11 cellular contexts compared by ENCODE assay signal in the genomic region with DNA sequence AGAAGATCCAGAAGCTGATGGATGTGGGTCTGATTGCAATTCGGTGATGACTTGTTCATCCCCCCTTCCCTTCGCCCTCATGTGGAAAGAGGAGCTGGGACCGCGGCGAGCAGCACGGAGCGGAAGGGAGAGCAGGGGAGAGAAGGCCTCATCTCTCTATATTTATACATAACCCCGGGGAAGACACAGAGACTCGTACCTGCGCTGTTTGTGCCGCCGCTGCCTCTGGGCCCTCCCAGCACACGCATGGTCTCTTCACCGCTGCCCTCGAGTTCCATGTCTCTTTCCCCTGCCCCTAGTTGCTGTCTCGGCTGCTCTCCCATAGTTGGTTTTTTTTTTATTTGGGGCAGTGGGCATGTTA. TPM values are rescaled to one million over a fixed set of nuclear protein-coding genes. Genes with fewer than 3 reads are reported as not detected.
DNase-seq lines count a peak whose midpoint lies in the region; ATAC-seq and TF ChIP-seq lines count a peak whose summit lies in the region.
"Had no signal": no experiment of that assay in that cellular context is flagged by ENCODE, and none has a peak within 500 bp of the region (broad histone marks: within the 10 kb centered on the region; RNA-seq: fewer than 3 reads in every experiment).

No MANE protein-coding gene starts in this region.

- H3K27ac ChIP-seq in parathyroid adenoma = peak overlapping the region; percentile 24
- no peak overlapping the region for H3K27ac ChIP-seq in caudate nucleus (ENCODE audit: low read depth, low read length)
- H3K27ac ChIP-seq: A549 had no signal

- no peaks in the 10 kb centered on the region for H3K27me3 ChIP-seq in NT2/D1 (ENCODE audit: insufficient read depth, insufficient read length)
- no peaks in the 10 kb centered on the region for H3K27me3 ChIP-seq in parathyroid adenoma (ENCODE audit: control insufficient read depth, insufficient read depth, low read length)
- H3K27me3 ChIP-seq: esophagus muscularis mucosa, tibial nerve had no signal

- ATAC-seq in central memory CD8-positive, alpha-beta T cell (replicated peaks; ENCODE audit: extremely low read depth, poor library complexity, severe bottlenecking) = no peak

- H2AFZ ChIP-seq in parathyroid adenoma = no peak overlapping the region

- peak overlapping the region; percentile 9 for H3K9ac ChIP-seq in NT2/D1 (ENCODE audit: insufficient read length, low read depth)
- no peak overlapping the region for H3K9ac ChIP-seq in parathyroid adenoma

- TF ChIP-seq CTCF in parathyroid adenoma (IDR thresholded peaks at IDR 0.05) = no peak

- no peak overlapping the region for H3K4me3 ChIP-seq in NT2/D1 (ENCODE audit: insufficient read length, low read depth)
- no peak overlapping the region for H3K4me3 ChIP-seq in parathyroid adenoma (ENCODE audit: low read depth, low read length)
- H3K4me3 ChIP-seq: A549, esophagus muscularis mucosa, tibial nerve had no signal

- H3K36me3 ChIP-seq in NT2/D1 (ENCODE audit: insufficient read depth, insufficient read length, low read length) = peaks cover 89% of the 10 kb centered on the region
- no peaks in the 10 kb centered on the region for H3K36me3 ChIP-seq in parathyroid adenoma (ENCODE audit: control insufficient read depth, insufficient read depth, low read length)

- H3K4me1 ChIP-seq in NT2/D1 (ENCODE audit: insufficient read depth, insufficient read length) = peaks cover 23% of the 10 kb centered on the region
- peaks cover 4% of the 10 kb centered on the region for H3K4me1 ChIP-seq in parathyroid adenoma

- DNase-seq in activated CD4-positive, alpha-beta T cell treated with anti-CD3 and anti-CD28 coated beads, Interleukin-2, amount 10 ng/mL, durations not matched to agents 24 days and 14 days = no peak
- DNase-seq in activated CD4-positive, alpha-beta T cell treated with anti-CD3 and anti-CD28 coated beads for 4 hours = no peak
- DNase-seq in NT2/D1 (ENCODE audit: low read depth, low spot score) = no peak
- no peak for DNase-seq in central memory CD8-positive, alpha-beta T cell (ENCODE audit: low spot score in 2 of 2)
- DNase-seq in NCI-H774 (lab: John Stamatoyannopoulos, UW) = no peak
- DNase-seq in caudate nucleus (lab: John Stamatoyannopoulos, UW) = no peak
- no peak for DNase-seq in T-helper 9 cell

- no peaks in the 10 kb centered on the region for H3K79me2 ChIP-seq in parathyroid adenoma

- H3K9me3 ChIP-seq in NT2/D1 (ENCODE audit: insufficient read depth, low read length) = no peaks in the 10 kb centered on the region
- H3K9me3 ChIP-seq in parathyroid adenoma (ENCODE audit: control insufficient read depth, low read length) = no peaks in the 10 kb centered on the region
- H3K9me3 ChIP-seq: A549, esophagus muscularis mucosa, tibial nerve had no signal

- H3K4me2 ChIP-seq in parathyroid adenoma (ENCODE audit: low read length) = no peak overlapping the region
- H3K4me2 ChIP-seq: A549 had no signal

- H3K27me3 Mint-ChIP-seq in activated CD4-positive, alpha-beta T cell treated with anti-CD3 and anti-CD28 coated beads, Interleukin-2, amount 10 ng/mL, durations not matched to agents 24 days and 14 days = no peaks in the 10 kb centered on the region
- no peaks in the 10 kb centered on the region for H3K27me3 Mint-ChIP-seq in central memory CD8-positive, alpha-beta T cell

- H3K36me3 Mint-ChIP-seq in activated CD4-positive, alpha-beta T cell treated with anti-CD3 and anti-CD28 coated beads, Interleukin-2, amount 10 ng/mL, durations not matched to agents 24 days and 14 days (ENCODE audit: low read depth) = peaks cover 77% of the 10 kb centered on the region
- peaks cover 54% of the 10 kb centered on the region for H3K36me3 Mint-ChIP-seq in central memory CD8-positive, alpha-beta T cell (ENCODE audit: insufficient read depth)

- peak overlapping the region; percentile 38 for H3K27ac Mint-ChIP-seq in activated CD4-positive, alpha-beta T cell treated with anti-CD3 and anti-CD28 coated beads, Interleukin-2, amount 10 ng/mL, durations not matched to agents 24 days and 14 days
- H3K27ac Mint-ChIP-seq in central memory CD8-positive, alpha-beta T cell (ENCODE audit: low read depth) = peak overlapping the region; percentile 62

- H3K9me3 Mint-ChIP-seq in activated CD4-positive, alpha-beta T cell treated with anti-CD3 and anti-CD28 coated beads, Interleukin-2, amount 10 ng/mL, durations not matched to agents 24 days and 14 days = no peaks in the 10 kb centered on the region
- no peaks in the 10 kb centered on the region for H3K9me3 Mint-ChIP-seq in central memory CD8-positive, alpha-beta T cell

- intact Hi-C loops in activated CD4-positive, alpha-beta T cell treated with anti-CD3 and anti-CD28 coated beads, Interleukin-2, amount 10 ng/mL, durations not matched to agents 24 days and 14 days (cut with micrococcal nuclease) = loop anchor here (1.0 kb wide), 1 partner anchor 97 kb away; no protein-coding TSS in a partner anchor

- H3K4me1 Mint-ChIP-seq in activated CD4-positive, alpha-beta T cell treated with anti-CD3 and anti-CD28 coated beads, Interleukin-2, amount 10 ng/mL, durations not matched to agents 24 days and 14 days = peaks cover 31% of the 10 kb centered on the region
- H3K4me1 Mint-ChIP-seq in central memory CD8-positive, alpha-beta T cell = peaks cover 31% of the 10 kb centered on the region

- no peak overlapping the region for H3K4me3 Mint-ChIP-seq in activated CD4-positive, alpha-beta T cell treated with anti-CD3 and anti-CD28 coated beads, Interleukin-2, amount 10 ng/mL, durations not matched to agents 24 days and 14 days
- H3K4me3 Mint-ChIP-seq in central memory CD8-positive, alpha-beta T cell = no peak overlapping the region

RNA-seq across cellular contexts. Expression of gene FERMT3, which starts 2.5 kb away (rescaled TPM):
- total RNA-seq in activated CD4-positive, alpha-beta T cell treated with anti-CD3 and anti-CD28 coated beads, Interleukin-2, amount 10 ng/mL, durations not matched to agents 24 days and 14 days = 200 and 213 TPM in 2 replicates

RNA-seq across cellular contexts. Expression of gene STIP1, which starts 18.1 kb away (rescaled TPM):
- 521 and 535 TPM in 2 replicates for total RNA-seq in activated CD4-positive, alpha-beta T cell treated with anti-CD3 and anti-CD28 coated beads, Interleukin-2, amount 10 ng/mL, durations not matched to agents 24 days and 14 days

RNA-seq across cellular contexts. Expression of gene TRPT1, which starts 21.9 kb away (rescaled TPM):
- 29.8 and 31.7 TPM in 2 replicates for total RNA-seq in activated CD4-positive, alpha-beta T cell treated with anti-CD3 and anti-CD28 coated beads, Interleukin-2, amount 10 ng/mL, durations not matched to agents 24 days and 14 days

RNA-seq across cellular contexts. Expression of gene NUDT22, which starts 22.0 kb away (rescaled TPM):
- total RNA-seq in activated CD4-positive, alpha-beta T cell treated with anti-CD3 and anti-CD28 coated beads, Interleukin-2, amount 10 ng/mL, durations not matched to agents 24 days and 14 days = 66.1 and 72.6 TPM in 2 replicates

RNA-seq across cellular contexts. Expression of gene DNAJC4, which starts 26.3 kb away (rescaled TPM):
- 19.9 and 20.0 TPM in 2 replicates for total RNA-seq in activated CD4-positive, alpha-beta T cell treated with anti-CD3 and anti-CD28 coated beads, Interleukin-2, amount 10 ng/mL, durations not matched to agents 24 days and 14 days
